Comparison of ENCODE assay signal across 8 cellular contexts in the genomic region with DNA sequence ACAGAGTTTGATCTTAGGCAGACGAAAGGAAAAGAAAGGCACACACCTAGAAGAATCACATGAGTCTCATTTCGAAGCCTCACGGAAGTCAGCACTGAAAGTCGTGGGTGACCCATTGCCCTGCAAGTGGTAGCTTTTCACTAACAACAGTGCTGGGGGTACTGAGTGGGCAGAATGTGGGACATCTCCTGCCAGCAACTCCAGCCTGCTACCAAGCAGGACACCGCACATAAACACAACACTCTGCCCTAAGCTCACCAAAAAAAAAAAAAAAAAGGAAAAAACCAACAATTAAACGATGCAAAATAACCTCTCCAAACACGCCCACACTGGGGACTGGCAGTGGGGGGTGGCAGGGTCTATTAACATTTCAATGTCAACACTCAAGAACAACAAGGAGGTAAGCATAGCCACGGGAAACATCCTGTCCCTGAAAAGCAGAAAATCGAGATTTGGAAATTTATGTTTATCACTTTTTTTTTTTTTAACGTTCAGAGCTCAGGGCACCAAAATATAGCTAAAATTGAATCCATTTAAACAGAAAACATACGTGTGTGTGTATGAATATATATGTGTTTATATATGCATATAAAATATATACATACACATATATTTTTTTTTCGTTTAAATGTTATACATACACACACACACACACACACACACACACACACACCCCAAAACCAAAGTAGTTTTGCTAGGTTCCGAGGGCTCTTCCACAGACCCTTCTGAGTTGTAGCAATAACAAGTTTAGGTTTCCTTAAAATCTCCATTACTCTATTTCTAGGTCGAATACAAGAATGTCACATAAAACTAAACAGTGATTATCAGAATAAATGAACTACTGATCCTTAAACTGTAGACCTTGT. TPM values are rescaled to one million over a fixed set of nuclear protein-coding genes. Genes with fewer than 3 reads are reported as not detected.
DNase-seq lines count a peak whose midpoint lies in the region; ATAC-seq and TF ChIP-seq lines count a peak whose summit lies in the region.

No MANE protein-coding gene starts in this region.

- no peaks in the 10 kb centered on the region for H3K36me3 Mint-ChIP-seq in stimulated activated memory B cell treated with anti-CD40 and anti-IgM and Interleukin-4, amounts not matched to agents 10 μg/mL and 1 μg/mL and 100 μg/mL, for 72 hours

- H3K27ac ChIP-seq in heart left ventricle = peak overlapping the region; percentile 94 to 100 (median 99)

- peaks cover 0 to 37% (median 22%) of the 10 kb centered on the region in 12 donors for H3K4me1 ChIP-seq in heart left ventricle

- no peak for TF ChIP-seq POLR2A in heart left ventricle (IDR thresholded peaks at IDR 0.05)

- no peaks in the 10 kb centered on the region for H3K27me3 Mint-ChIP-seq in stimulated activated memory B cell treated with anti-CD40 and anti-IgM and Interleukin-4, amounts not matched to agents 10 μg/mL and 1 μg/mL and 100 μg/mL, for 72 hours

- intact Hi-C loops in heart left ventricle (cut with DNase I) (loop anchor here in 1 of 10 donors (2.0 kb wide), 1 partner anchor 75 kb away; a partner anchor contains a TSS), Right ventricle myocardium inferior (cut with DNase I) (no loop called here)

- TF ChIP-seq CTCF in heart left ventricle (IDR thresholded peaks at IDR 0.05) (no peak), astrocyte of the spinal cord (IDR thresholded peaks at IDR 0.05; ENCODE audit: low read depth, low read length) (no peak), kidney epithelial cell (IDR thresholded peaks at IDR 0.05; ENCODE audit: insufficient read depth, low read length, poor library complexity, severe bottlenecking) (no peak)

- H3K9me3 ChIP-seq in heart left ventricle = no peaks in the 10 kb centered on the region

- H3K4me1 Mint-ChIP-seq in stimulated activated memory B cell treated with anti-CD40 and anti-IgM and Interleukin-4, amounts not matched to agents 10 μg/mL and 1 μg/mL and 100 μg/mL, for 72 hours = peaks cover 46% of the 10 kb centered on the region

- in situ Hi-C loops in astrocyte of the spinal cord (cut with HindIII; ENCODE audit: low sequenced_read_pairs) = no loop called here

- H3K36me3 ChIP-seq in heart left ventricle (no peaks in the 10 kb centered on the region), kidney epithelial cell (ENCODE audit: control insufficient read depth, insufficient read depth, low read length) (no peaks in the 10 kb centered on the region)

- H3K9me3 Mint-ChIP-seq in stimulated activated memory B cell treated with anti-CD40 and anti-IgM and Interleukin-4, amounts not matched to agents 10 μg/mL and 1 μg/mL and 100 μg/mL, for 72 hours = no peaks in the 10 kb centered on the region

- H3K4me3 Mint-ChIP-seq in stimulated activated memory B cell treated with anti-CD40 and anti-IgM and Interleukin-4, amounts not matched to agents 10 μg/mL and 1 μg/mL and 100 μg/mL, for 72 hours = peak overlapping the region; percentile 94

- ATAC-seq in heart left ventricle (no peak), Right ventricle myocardium inferior (no peak), HG03457 (IDR thresholded peaks at IDR 0.05; ENCODE audit: unreplicated experiment) (no peak)
- no peak for ATAC-seq in stimulated activated memory B cell treated with anti-CD40 and anti-IgM and Interleukin-4, amounts not matched to agents 10 μg/mL and 1 μg/mL and 100 μg/mL, for 72 hours

- peak overlapping the region; percentile 99 for H3K27ac Mint-ChIP-seq in stimulated activated memory B cell treated with anti-CD40 and anti-IgM and Interleukin-4, amounts not matched to agents 10 μg/mL and 1 μg/mL and 100 μg/mL, for 72 hours

- H3K27me3 ChIP-seq in heart left ventricle (no peaks in the 10 kb centered on the region), kidney epithelial cell (ENCODE audit: control insufficient read depth, insufficient read depth, low read length) (no peaks in the 10 kb centered on the region)

- no peak for DNase-seq in heart left ventricle
- no peak for DNase-seq in Right ventricle myocardium inferior (ENCODE audit: missing footprints)
- DNase-seq in NCI-H526 (lab: John Stamatoyannopoulos, UW) = peak; percentile 11 to 38
- peak; percentile 4 for DNase-seq in astrocyte of the spinal cord (ENCODE audit: low read depth, low spot score)
- DNase-seq in kidney epithelial cell (ENCODE audit: low read depth) = no peak
- DNase-seq in SHP77 (lab: John Stamatoyannopoulos, UW) = no peak

- peak overlapping the region; percentile 72 to 95 (median 90) for H3K4me3 ChIP-seq in heart left ventricle
- peak overlapping the region; percentile 68 for H3K4me3 ChIP-seq in astrocyte of the spinal cord (ENCODE audit: low read depth, low read length)
- peak overlapping the region; percentile 84 for H3K4me3 ChIP-seq in kidney epithelial cell (ENCODE audit: low read depth, low read length)

- 8 to 12% (median 10%) methylated on average over 14 of the region's 14 CpGs for WGBS in heart left ventricle, 4 donors

RNA-seq across cellular contexts. Expression of a gene that starts 2.1 kb away (rescaled TPM):
- total RNA-seq in heart left ventricle (10 to 100 TPM; 11.2 to 21.7 (median 15.5) TPM), Right ventricle myocardium inferior (12.6 TPM), kidney epithelial cell (9.7 and 11.0 TPM in 2 replicates)
- 1 to 10 TPM; 2.9 TPM for polyA plus RNA-seq in heart left ventricle

Comparison
In these comparisons a context has a peak if more than half of its experiments do, and no peak if none do; other contexts are left out.
1. DNase-seq: peak in NCI-H526 (2 of 2) and astrocyte of the spinal cord (single experiment); none in heart left ventricle (0 of 5), Right ventricle myocardium inferior (single experiment), kidney epithelial cell (single experiment) and SHP77 (0 of 2).
2. Peak in every context shown above with its lines, with median percentiles within 50 percentile points of each other: H3K4me3 ChIP-seq.